Comparison of ENCODE assay signal across 18 cellular contexts in genomic region chr16:49600541-49600940, GRCh38.
DNase-seq lines count a peak whose midpoint lies in the region; ATAC-seq and TF ChIP-seq lines count a peak whose summit lies in the region.
"Had no signal": no experiment of that assay in that cellular context is flagged by ENCODE, and none has a peak within 500 bp of the region (broad histone marks: within the 10 kb centered on the region; RNA-seq: fewer than 3 reads in every experiment).

No MANE protein-coding gene starts in this region.

- H3K4me1 ChIP-seq in H9 (ENCODE audit: insufficient read depth, low read length), result peaks cover 8% of the 10 kb centered on the region; the same call in 1 of the 2 replicates
- H3K4me1 ChIP-seq: A549 had no signal

- no peak overlapping the region for H3K4ac ChIP-seq in H9 (ENCODE audit: low read depth, low read length)

- WGBS in H9 (ENCODE audit: extremely low coverage, insufficient read length, low lambda C conversion rate), result no CpG with 5 or more reads among the region's 23 CpGs

- no peaks in the 10 kb centered on the region for H3K9me3 ChIP-seq in H9 (ENCODE audit: control insufficient read depth, low read depth, low read length)
- H3K9me3 ChIP-seq: A549 had no signal

- no peak overlapping the region for H2AK5ac ChIP-seq in H9 (ENCODE audit: insufficient read length, low read length)

- no peaks in the 10 kb centered on the region for H3K23me2 ChIP-seq in H9 (ENCODE audit: insufficient read length, low read depth, low read length, poor library complexity, severe bottlenecking)

- H3K4me3 Mint-ChIP-seq in H9 (no peak overlapping the region), WTC11 (no peak overlapping the region), osteocyte (ENCODE audit: unreplicated experiment) (no peak overlapping the region)
- H3K4me3 Mint-ChIP-seq: CD4-positive, alpha-beta memory T cell; HFFc6 had no signal

- POLR2A ChIA-PET in WTC11 (lab: Charles Lee), result no interaction called here

- H3K4me1 Mint-ChIP-seq in H9 (peaks cover 35 to 42% of the 10 kb centered on the region in 2 experiments), WTC11 (peaks cover 38% of the 10 kb centered on the region), osteocyte (ENCODE audit: unreplicated experiment) (peaks cover 27% of the 10 kb centered on the region)
- H3K4me1 Mint-ChIP-seq: CD4-positive, alpha-beta memory T cell had no signal

- no peak overlapping the region for H2BK15ac ChIP-seq in H9 (ENCODE audit: low read depth, low read length)

- no peak overlapping the region for H3K9ac ChIP-seq in H9 (ENCODE audit: extremely low read depth, insufficient read length, low read length)

- H3T11ph ChIP-seq in H9 (ENCODE audit: low read length), result no peak overlapping the region

- H3K27me3 Mint-ChIP-seq in H9 (ENCODE audit: low read depth) (no peaks in the 10 kb centered on the region; the same call in 1 of the 2 replicates), WTC11 (ENCODE audit: low read depth) (no peaks in the 10 kb centered on the region), osteocyte (ENCODE audit: unreplicated experiment) (no peaks in the 10 kb centered on the region)

- H2AFZ ChIP-seq in H9 (ENCODE audit: low read length), result no peak overlapping the region

- H3K4me2 ChIP-seq in H9 (ENCODE audit: insufficient read depth, insufficient read length, low read length), result no peak overlapping the region
- H3K4me2 ChIP-seq: A549 had no signal

- no peak overlapping the region for H4K91ac ChIP-seq in H9 (ENCODE audit: insufficient read length, low read depth, low read length)

- H3K27ac Mint-ChIP-seq in H9 (peak overlapping the region; percentile 39 to 61 (median 52); a peak in 3 of 7 replicates), WTC11 (peak overlapping the region; percentile 15; the same call in 1 of the 2 replicates), osteocyte (ENCODE audit: unreplicated experiment) (no peak overlapping the region)
- H3K27ac Mint-ChIP-seq: HFFc6 had no signal

- H3K36me3 Mint-ChIP-seq in H9 (ENCODE audit: insufficient read depth in 1 of 3, low read depth in 3 of 3) (no peaks in the 10 kb centered on the region), WTC11 (no peaks in the 10 kb centered on the region), osteocyte (ENCODE audit: unreplicated experiment) (no peaks in the 10 kb centered on the region)
- H3K36me3 Mint-ChIP-seq: CD4-positive, alpha-beta memory T cell had no signal

- H3K27me3 ChIP-seq in H9 (ENCODE audit: insufficient read depth, low read length), result no peaks in the 10 kb centered on the region

- ATAC-seq in WTC11, result no peak
- no peak for ATAC-seq in left lobe of liver
- no peak for ATAC-seq in GM18870 (IDR thresholded peaks at IDR 0.05; ENCODE audit: unreplicated experiment)
- ATAC-seq: A549, Panc1 had no signal

- H3K18ac ChIP-seq in H9 (ENCODE audit: insufficient read length, low read depth, low read length), result no peak overlapping the region

- H4K8ac ChIP-seq in H9 (replicated peaks; ENCODE audit: insufficient read length, low read depth, low read length), result no peak overlapping the region

- peak; percentile 27 for DNase-seq in H9
- no peak for DNase-seq in WTC11 (ENCODE audit: low spot score)
- peak; percentile 29 for DNase-seq in left lobe of liver (ENCODE audit: low spot score)
- peak; percentile 53 for DNase-seq in osteocyte (ENCODE audit: extremely low spot score, unreplicated experiment)
- no peak for DNase-seq in T-helper 2 cell
- DNase-seq in SW480 (ENCODE audit: low spot score), result no peak
- DNase-seq: Calu3; CD4-positive, alpha-beta memory T cell; HFFc6; NCI-H1092 treated with DMSO at 0.1 percent for 48 hours; NCI-H146; NCI-H2029 treated with DMSO at 0.1 percent for 48 hours; NCI-H2171; NCI-H446; NCI-H69 had no signal

- H3K9me3 Mint-ChIP-seq in H9 (no peaks in the 10 kb centered on the region), WTC11 (no peaks in the 10 kb centered on the region), osteocyte (ENCODE audit: unreplicated experiment) (no peaks in the 10 kb centered on the region)
- H3K9me3 Mint-ChIP-seq: CD4-positive, alpha-beta memory T cell; HFFc6 had no signal

- no peaks in the 10 kb centered on the region for H3K79me2 ChIP-seq in H9 (ENCODE audit: insufficient read depth, low read length)

- H2BK5ac ChIP-seq in H9 (ENCODE audit: insufficient read length, low read length), result no peak overlapping the region

- H4K5ac ChIP-seq in H9 (ENCODE audit: insufficient read length, low read depth, low read length), result no peak overlapping the region

- H3K79me1 ChIP-seq in H9 (ENCODE audit: insufficient read depth, low read depth, low read length, poor library complexity, severe bottlenecking), result no peaks in the 10 kb centered on the region

- TF ChIP-seq CTCF in H9 (conservative IDR thresholded peaks at IDR 0.05), result no peak
- TF ChIP-seq CTCF in WTC11 (IDR thresholded peaks at IDR 0.05), result no peak
- TF ChIP-seq CTCF in osteocyte (IDR thresholded peaks at IDR 0.05), result no peak

- no peak overlapping the region for H3K56ac ChIP-seq in H9 (ENCODE audit: insufficient read length, low read depth, low read length)

- no peak overlapping the region for H2BK12ac ChIP-seq in H9 (ENCODE audit: insufficient read length, low read depth, low read length)

- H2BK20ac ChIP-seq in H9 (ENCODE audit: low read depth, low read length, poor library complexity, severe bottlenecking), result no peak overlapping the region

- no peak overlapping the region for H3K27ac ChIP-seq in H9 (ENCODE audit: insufficient read length, low read depth, low read length)
- H3K27ac ChIP-seq: A549 had no signal

- CTCF ChIA-PET in WTC11 (lab: Charles Lee), result no interaction called here

- no peak overlapping the region for H2BK120ac ChIP-seq in H9 (ENCODE audit: low read depth, low read length, poor library complexity, severe bottlenecking)

- H4K20me1 ChIP-seq in H9 (ENCODE audit: control insufficient read depth, insufficient read depth, insufficient read length), result no peaks in the 10 kb centered on the region

- no peak overlapping the region for H3K23ac ChIP-seq in H9 (ENCODE audit: insufficient read length, low read depth, low read length)

- no peak overlapping the region for H3K14ac ChIP-seq in H9 (ENCODE audit: insufficient read depth, low read length)

TF ChIP-seq in WTC11, 78 proteins besides CTCF, POLR2A, EP300 and RAD21 (continues in another document):
- TF ChIP-seq TEAD4 (CRISPR knock-in tag; IDR thresholded peaks at IDR 0.05) (no peak), ESRRA (CRISPR knock-in tag; IDR thresholded peaks at IDR 0.05; ENCODE audit: borderline replicate concordance) (no peak), GTF2I (CRISPR knock-in tag; conservative IDR thresholded peaks at IDR 0.05) (no peak), MXD4 (CRISPR knock-in tag; IDR thresholded peaks at IDR 0.05; ENCODE audit: borderline replicate concordance) (no peak), ZNF512 (CRISPR knock-in tag; IDR thresholded peaks at IDR 0.05; ENCODE audit: borderline replicate concordance) (no peak), NR2C2 (CRISPR knock-in tag; IDR thresholded peaks at IDR 0.05) (no peak), ATF6 (CRISPR knock-in tag; IDR thresholded peaks at IDR 0.05) (no peak), PRRX2 (CRISPR knock-in tag; IDR thresholded peaks at IDR 0.05) (no peak), E2F4 (CRISPR knock-in tag; IDR thresholded peaks at IDR 0.05; ENCODE audit: borderline replicate concordance, low read depth) (no peak), ERG (CRISPR knock-in tag; IDR thresholded peaks at IDR 0.05) (no peak)

Comparison
In these comparisons a context has a peak if more than half of its experiments do, and no peak if none do; other contexts are left out.
1. DNase-seq: peak in H9 (single experiment), left lobe of liver (single experiment) and osteocyte (single experiment); none in WTC11 (single experiment), T-helper 2 cell (0 of 5) and SW480 (single experiment).